Comparison of ENCODE assay signal across 8 cellular contexts in genomic region chr2:28155627-28156026, GRCh38.
DNase-seq lines count a peak whose midpoint lies in the region; ATAC-seq and TF ChIP-seq lines count a peak whose summit lies in the region.
"Had no signal": no experiment of that assay in that cellular context is flagged by ENCODE, and none has a peak within 500 bp of the region (broad histone marks: within the 10 kb centered on the region; RNA-seq: fewer than 3 reads in every experiment).

No MANE protein-coding gene starts in this region.

- no peak for TF ChIP-seq EP300 in stomach (IDR thresholded peaks at IDR 0.05)

- no peak overlapping the region for H2BK15ac ChIP-seq in IMR-90 (ENCODE audit: low read depth, low read length)
- no peak overlapping the region for H2BK15ac ChIP-seq in mesenchymal stem cell (ENCODE audit: low read depth, poor library complexity, severe bottlenecking)

- BruUV-seq in IMR-90 (replicated peaks; lab: Mats Ljungman, UMichigan), result no TSS peak

- H3K4ac ChIP-seq in IMR-90 (ENCODE audit: low read depth, low read length), result no peak overlapping the region
- no peak overlapping the region for H3K4ac ChIP-seq in mesenchymal stem cell (ENCODE audit: low read depth in 1 of 2, low read length in 2 of 2)

- TF ChIP-seq CTCF in IMR-90 (conservative IDR thresholded peaks at IDR 0.05; ENCODE audit: low read depth, low read length) (0 out of 2 replicates have a peak, but pooled peaks have one; percentile 30), ascending aorta (IDR thresholded peaks at IDR 0.05) (peak in 2 of 3 experiments; percentile 15 to 33), stomach (IDR thresholded peaks at IDR 0.05) (peak in 3 of 7 experiments; percentile 27 to 42 (median 32))

- H3K9me3 ChIP-seq in IMR-90 (ENCODE audit: control insufficient read depth, insufficient read depth, low read length) (peaks cover 6% of the 10 kb centered on the region), ascending aorta (peaks cover 5 to 7% of the 10 kb centered on the region in 2 donors), mesenchymal stem cell (ENCODE audit: control insufficient read depth, low read length) (peaks cover 11% of the 10 kb centered on the region), stomach (peaks cover 0 to 12% (median 6%) of the 10 kb centered on the region in 4 donors)

- no peak overlapping the region for H2AK9ac ChIP-seq in IMR-90 (replicated peaks; ENCODE audit: low read depth, low read length, poor library complexity)

- no peak overlapping the region for H3K14ac ChIP-seq in IMR-90 (replicated peaks; ENCODE audit: low read depth, low read length)
- H3K14ac ChIP-seq in mesenchymal stem cell (ENCODE audit: low read length in 2 of 2), result no peak overlapping the region

- CTCF ChIA-PET in IMR-90 (lab: Yijun Ruan, JAX), result no interaction called here

- H3K18ac ChIP-seq in IMR-90 (ENCODE audit: low read depth, low read length), result no peak overlapping the region
- no peak overlapping the region for H3K18ac ChIP-seq in mesenchymal stem cell (ENCODE audit: low read depth in 1 of 2, low read length in 2 of 2)

- no peak overlapping the region for H3K4me2 ChIP-seq in IMR-90 (ENCODE audit: low read depth, low read length)
- no peak overlapping the region for H3K4me2 ChIP-seq in mesenchymal stem cell (ENCODE audit: low read length, poor library complexity, severe bottlenecking)

- TF ChIP-seq RAD21 in IMR-90 (IDR thresholded peaks at IDR 0.05; ENCODE audit: low read length), result peak; percentile 36; the same call in 1 of the 2 replicates

- H2AK5ac ChIP-seq in IMR-90 (ENCODE audit: low read depth, low read length) (no peak overlapping the region), mesenchymal stem cell (ENCODE audit: low read length, severe bottlenecking) (peak overlapping the region; percentile 71)

- no peak overlapping the region for H2BK20ac ChIP-seq in IMR-90 (ENCODE audit: low read depth, low read length)

- no peak overlapping the region for H3K56ac ChIP-seq in IMR-90 (ENCODE audit: extremely low read depth, insufficient read depth, low read length)

- POLR2A ChIA-PET in IMR-90 (lab: Charles Lee; ENCODE audit: unreplicated experiment), result no interaction called here

- DNase-seq in DMS153 treated with DMSO at 0.1 percent for 48 hours (lab: John Stamatoyannopoulos, UW; ENCODE audit: unreplicated experiment) (peak; percentile 3), IMR-90 (no peak), ascending aorta (ENCODE audit: low spot score in 2 of 2) (no peak), mesenchymal stem cell (no peak), NCI-H2029 (lab: John Stamatoyannopoulos, UW) (no peak), stomach (no peak)
- DNase-seq: hypothalamus had no signal

- H4K8ac ChIP-seq in IMR-90 (ENCODE audit: low read depth in 2 of 2, low read length in 2 of 2), result no peak overlapping the region
- no peak overlapping the region for H4K8ac ChIP-seq in mesenchymal stem cell (ENCODE audit: low read length)

- H3K36me3 ChIP-seq in IMR-90 (ENCODE audit: control insufficient read depth, insufficient read depth, low read length), result no peaks in the 10 kb centered on the region
- no peaks in the 10 kb centered on the region for H3K36me3 ChIP-seq in ascending aorta
- peaks cover 3 to 11% of the 10 kb centered on the region in 2 experiments for H3K36me3 ChIP-seq in mesenchymal stem cell (ENCODE audit: control insufficient read depth in 1 of 2, insufficient read depth in 2 of 2, low read depth in 1 of 2, low read length in 2 of 2)
- H3K36me3 ChIP-seq in stomach, result no peaks in the 10 kb centered on the region

- WGBS in IMR-90 (ENCODE audit: extremely low coverage in 2 of 2, insufficient read length in 1 of 2), 2 experiments, result no CpG with 5 or more reads among the region's 1 CpG
- no CpG with 5 or more reads among the region's 1 CpG for WGBS in mesenchymal stem cell
- WGBS in stomach, 5 donors, result 61 to 79% (median 66%) methylated on average over 1 of the region's 1 CpG

- H2AFZ ChIP-seq in IMR-90 (replicated peaks; ENCODE audit: low read length, poor library complexity) (no peak overlapping the region), mesenchymal stem cell (ENCODE audit: low read depth, low read length) (no peak overlapping the region)

- no peak overlapping the region for H2BK120ac ChIP-seq in IMR-90 (ENCODE audit: low read depth, low read length)
- H2BK120ac ChIP-seq in mesenchymal stem cell (ENCODE audit: low read depth, low read length), result no peak overlapping the region

- H3K4me3 ChIP-seq in IMR-90 (ENCODE audit: insufficient read depth, low read depth, low read length), result no peak overlapping the region
- no peak overlapping the region for H3K4me3 ChIP-seq in ascending aorta
- H3K4me3 ChIP-seq in mesenchymal stem cell (ENCODE audit: insufficient read depth in 1 of 2, low read depth in 1 of 2, low read length in 2 of 2), result no peak overlapping the region
- no peak overlapping the region for H3K4me3 ChIP-seq in stomach

- H2BK12ac ChIP-seq in mesenchymal stem cell (ENCODE audit: low read length in 2 of 2), result no peak overlapping the region

- no peaks in the 10 kb centered on the region for H4K20me1 ChIP-seq in IMR-90 (ENCODE audit: insufficient read depth, low read length)

- H3K23ac ChIP-seq in IMR-90 (ENCODE audit: low read depth, low read length), result no peak overlapping the region
- no peak overlapping the region for H3K23ac ChIP-seq in mesenchymal stem cell (ENCODE audit: low read length in 2 of 2)

- in situ Hi-C loops in IMR-90 (cut with MboI; ENCODE audit: low sequenced_read_pairs), result no loop called here

- no peak for TF ChIP-seq POLR2A in IMR-90 (IDR thresholded peaks at IDR 0.05; ENCODE audit: low read depth, low read length)
- TF ChIP-seq POLR2A in stomach (IDR thresholded peaks at IDR 0.05), result no peak

- H3K9ac ChIP-seq in IMR-90 (ENCODE audit: low read depth, low read length) (no peak overlapping the region), mesenchymal stem cell (ENCODE audit: low read length) (no peak overlapping the region)

- ATAC-seq in IMR-90 (ENCODE audit: low read depth) (no peak), HG03378 (IDR thresholded peaks at IDR 0.05; ENCODE audit: unreplicated experiment) (no peak)

- no peaks in the 10 kb centered on the region for H3K27me3 ChIP-seq in IMR-90 (ENCODE audit: control insufficient read depth, insufficient read depth, low read length)
- H3K27me3 ChIP-seq in ascending aorta, result no peaks in the 10 kb centered on the region
- no peaks in the 10 kb centered on the region for H3K27me3 ChIP-seq in mesenchymal stem cell (ENCODE audit: control insufficient read depth in 1 of 2, insufficient read depth in 1 of 2, low read length in 2 of 2)
- H3K27me3 ChIP-seq in stomach, result no peaks in the 10 kb centered on the region

- H4K5ac ChIP-seq in IMR-90 (ENCODE audit: low read depth, low read length), result no peak overlapping the region

- no peaks in the 10 kb centered on the region for H3K9me1 ChIP-seq in IMR-90 (ENCODE audit: insufficient read depth, low read length)

- H3K79me1 ChIP-seq in IMR-90 (ENCODE audit: low read depth in 1 of 2, low read length in 2 of 2) (no peaks in the 10 kb centered on the region), mesenchymal stem cell (replicated peaks; ENCODE audit: low read length, poor library complexity, severe bottlenecking) (no peaks in the 10 kb centered on the region)

- H2BK5ac ChIP-seq in IMR-90 (ENCODE audit: low read depth, low read length, poor library complexity, severe bottlenecking) (no peak overlapping the region), mesenchymal stem cell (ENCODE audit: low read depth, low read length, poor library complexity, severe bottlenecking) (no peak overlapping the region)

- intact Hi-C loops in IMR-90 (cut with micrococcal nuclease), result no loop called here
- intact Hi-C loops in ascending aorta (cut with DNase I), result no loop called here
- intact Hi-C loops in stomach (cut with DNase I; ENCODE audit: low total_unique reads), result no loop called here

- H3K4me1 ChIP-seq in IMR-90 (ENCODE audit: control insufficient read depth, insufficient read depth, low read length), result peaks cover 3% of the 10 kb centered on the region; the same call in 1 of the 2 replicates
- H3K4me1 ChIP-seq in ascending aorta, result no peaks in the 10 kb centered on the region
- H3K4me1 ChIP-seq in mesenchymal stem cell (ENCODE audit: control insufficient read depth, insufficient read depth, low read depth, low read length), result peaks cover 10% of the 10 kb centered on the region
- peaks cover 0 to under 1% (median 0%) of the 10 kb centered on the region in 4 donors for H3K4me1 ChIP-seq in stomach

- dilution Hi-C loops in IMR-90 (cut with HindIII; ENCODE audit: low sequenced_read_pairs, unreplicated experiment), result no loop called here

- no peak overlapping the region for H3K27ac ChIP-seq in IMR-90 (ENCODE audit: insufficient read depth, low read length)
- no peak overlapping the region for H3K27ac ChIP-seq in ascending aorta
- peak overlapping the region; percentile 66 for H3K27ac ChIP-seq in mesenchymal stem cell (ENCODE audit: low read length, poor library complexity, severe bottlenecking)
- H3K27ac ChIP-seq in stomach, result no peak overlapping the region

- H4K91ac ChIP-seq in IMR-90 (ENCODE audit: insufficient read depth, low read depth, low read length), result no peak overlapping the region
- no peak overlapping the region for H4K91ac ChIP-seq in mesenchymal stem cell (ENCODE audit: low read length)

TF ChIP-seq in IMR-90, 13 proteins besides CTCF, POLR2A, EP300 and RAD21:
- no peak for TF ChIP-seq CHD1 (IDR thresholded peaks at IDR 0.05; ENCODE audit: low read depth, low read length)
- TF ChIP-seq SMC3 (IDR thresholded peaks at IDR 0.05; ENCODE audit: low read depth, low read length), result peak; percentile 35
- TF ChIP-seq MAFK (IDR thresholded peaks at IDR 0.05; ENCODE audit: low read depth, low read length), result no peak
- TF ChIP-seq NFE2L2 (IDR thresholded peaks at IDR 0.05; ENCODE audit: low read depth, low read length), result no peak
